ENCODE assay signal across 10 cellular contexts in genomic region chr4:138405439-138405838, GRCh38.
DNase-seq lines count a peak whose midpoint lies in the region; ATAC-seq lines count a peak whose summit lies in the region.
"Had no signal": no experiment of that assay in that cellular context is flagged by ENCODE, and none has a peak within 500 bp of the region (broad histone marks: within the 10 kb centered on the region; RNA-seq: fewer than 3 reads in every experiment).

No MANE protein-coding gene starts in this region.

- ATAC-seq in GM19463 (IDR thresholded peaks at IDR 0.05; ENCODE audit: unreplicated experiment), result peak; percentile 77
- ATAC-seq in HG03135 (IDR thresholded peaks at IDR 0.05; ENCODE audit: unreplicated experiment), result peak; percentile 74
- ATAC-seq: WTC11 had no signal

- DNase-seq in CD1c-positive myeloid dendritic cell (ENCODE audit: extremely low spot score) (peak; percentile 59), SKM-1 treated with dmso at 0.1 percent for 144 hours (lab: John Stamatoyannopoulos, UW; ENCODE audit: unreplicated experiment) (peak; percentile 47), cerebellar cortex (ENCODE audit: low spot score) (no peak), germinal center (ENCODE audit: low spot score) (no peak), NCI-H345 treated with DMSO at 0.1 percent for 48 hours (lab: John Stamatoyannopoulos, UW; ENCODE audit: unreplicated experiment) (no peak), NCI-H2029 (lab: John Stamatoyannopoulos, UW) (no peak)
- DNase-seq: cortex of kidney had no signal

Comparison
In these comparisons a context has a peak if more than half of its experiments do, and no peak if none do; other contexts are left out.
1. DNase-seq: peak in CD1c-positive myeloid dendritic cell (single experiment) and SKM-1 treated with dmso at 0.1 percent for 144 hours (single experiment); none in cerebellar cortex (single experiment), germinal center (single experiment), NCI-H345 treated with DMSO at 0.1 percent for 48 hours (single experiment) and NCI-H2029 (single experiment).